ENCODE assay signal across 9 cellular contexts in the genomic region with DNA sequence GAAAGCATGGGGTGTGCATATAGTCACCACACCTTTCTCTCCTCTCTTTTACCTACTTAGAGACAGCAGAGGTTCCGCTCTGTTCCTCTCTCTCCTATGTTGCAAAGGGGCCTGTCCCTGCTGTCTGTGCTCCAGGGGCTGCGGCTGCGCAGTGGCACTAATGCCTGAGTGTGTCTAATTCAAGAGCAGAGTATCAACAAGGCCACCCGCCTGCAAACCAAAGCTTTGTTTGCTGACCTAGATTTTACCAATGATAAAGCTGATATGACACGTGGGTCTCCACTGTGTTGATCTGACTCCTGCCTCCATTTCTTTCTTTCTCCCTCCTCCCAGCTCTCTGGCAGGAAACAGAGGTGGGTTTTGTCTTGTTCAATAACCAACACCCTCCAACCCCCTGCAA.
A peak's percentile ranks its signal among the peaks of the same experiment; 100 is the strongest.
DNase-seq lines count a peak whose midpoint lies in the region; ATAC-seq and TF ChIP-seq lines count a peak whose summit lies in the region.
"Had no signal": no experiment of that assay in that cellular context is flagged by ENCODE, and none has a peak within 500 bp of the region (broad histone marks: within the 10 kb centered on the region; RNA-seq: fewer than 3 reads in every experiment).

No MANE protein-coding gene starts in this region.

- DNase-seq in T-cell (peak; percentile 29 to 74 (median 56)), adrenal gland (peak; percentile 71 to 94 (median 89)), HPDE6-E6E7 (ENCODE audit: extremely low spot score) (no peak), HT-29 (ENCODE audit: low spot score) (no peak)
- peak; percentile 3 to 23 for DNase-seq in stimulated activated CD4-positive, alpha-beta T cell treated with anti-CD3 and anti-CD28 coated beads, Interleukin-4, amount 100 ng/mL, for 48 hours (ENCODE audit: low read depth in 2 of 2)
- DNase-seq: uterus had no signal

- H3K27ac ChIP-seq in HEK293 (ENCODE audit: extremely low read depth, low read depth, low read length), result no peak overlapping the region
- peak overlapping the region; percentile 45 to 77 (median 58) for H3K27ac ChIP-seq in adrenal gland
- H3K27ac ChIP-seq: uterus had no signal

- POLR2A ChIA-PET in HEK293 (lab: Yijun Ruan, JAX) (no interaction called here), T-cell (lab: Charles Lee) (interaction anchor here in 1 of 2 donors (0.8 kb wide), 1 partner anchor 14 kb away, joined by 5 read pairs; no protein-coding TSS in a partner anchor)

- TF ChIP-seq POLR2A in adrenal gland (IDR thresholded peaks at IDR 0.05), result peak in 1 of 2 donors; percentile 64

- peaks cover 4 to 9% (median 5%) of the 10 kb centered on the region in 3 donors for H3K9me3 Mint-ChIP-seq in T-cell

- H3K27me3 Mint-ChIP-seq in T-cell, result no peaks in the 10 kb centered on the region

- peaks cover 54% of the 10 kb centered on the region for H3K36me3 Mint-ChIP-seq in T-cell

- WGBS in adrenal gland, 4 donors, result 42 to 55% (median 48%) methylated on average over 5 of the region's 5 CpGs

- peaks cover 8% of the 10 kb centered on the region for H3K4me1 ChIP-seq in HEK293 (ENCODE audit: control insufficient read depth, insufficient read depth, low read length)
- H3K4me1 ChIP-seq in adrenal gland (replicated peaks in 1 of 2), result peaks cover 24 to 40% of the 10 kb centered on the region in 2 donors
- H3K4me1 ChIP-seq: uterus had no signal

- H3K4me3 ChIP-seq in HEK293 (ENCODE audit: low read depth, low read length), result no peak overlapping the region
- H3K4me3 ChIP-seq in adrenal gland, result peak overlapping the region in 1 of 4 donors; percentile 13
- H3K4me3 ChIP-seq: uterus had no signal

- H3K27me3 ChIP-seq in adrenal gland, result no peaks in the 10 kb centered on the region
- H3K27me3 ChIP-seq: uterus had no signal

- H3K9me3 ChIP-seq in HEK293 (ENCODE audit: control insufficient read depth, insufficient read depth, low read depth, low read length) (no peaks in the 10 kb centered on the region), adrenal gland (replicated peaks in 1 of 3) (no peaks in the 10 kb centered on the region)
- H3K9me3 ChIP-seq: uterus had no signal

- ATAC-seq in T-cell (replicated peaks in 1 of 4) (peak; percentile 79 to 93 (median 86)), HG02571 (IDR thresholded peaks at IDR 0.05; ENCODE audit: unreplicated experiment) (no peak), GM18502 (IDR thresholded peaks at IDR 0.05; ENCODE audit: poor library complexity, unreplicated experiment) (no peak)

- H3K36me3 ChIP-seq in HEK293 (ENCODE audit: control insufficient read depth in 2 of 2, insufficient read depth in 1 of 2, low read length in 2 of 2) (peaks cover 0 to 44% of the 10 kb centered on the region in 2 experiments; a peak in 1 of 3 replicates), adrenal gland (replicated peaks in 1 of 2) (peaks cover 0 to 8% of the 10 kb centered on the region in 2 donors)
- H3K36me3 ChIP-seq: uterus had no signal

- peak overlapping the region; percentile 42 to 66 (median 43) for H3K4me3 Mint-ChIP-seq in T-cell

- peak overlapping the region; percentile 90 to 96 for H3K27ac Mint-ChIP-seq in T-cell

- CTCF ChIA-PET in HEK293 (lab: Yijun Ruan, JAX) (no interaction called here), T-cell (lab: Charles Lee) (interaction anchor here in 1 of 2 donors (1.2 kb wide), 1 partner anchor 51 kb away, joined by 3 read pairs; no protein-coding TSS in a partner anchor)

- TF ChIP-seq CTCF in HEK293 (tag by site-specific recombination; IDR thresholded peaks at IDR 0.05), result no peak
- TF ChIP-seq CTCF in adrenal gland (IDR thresholded peaks at IDR 0.05), result no peak

- intact Hi-C loops in adrenal gland (cut with DNase I), result no loop called here

- peaks cover 31 to 48% (median 43%) of the 10 kb centered on the region in 3 donors for H3K4me1 Mint-ChIP-seq in T-cell

TF ChIP-seq in HEK293, 187 proteins besides CTCF, POLR2A, EP300 and RAD21 (continues in another document):
- TF ChIP-seq, protein P1, sequence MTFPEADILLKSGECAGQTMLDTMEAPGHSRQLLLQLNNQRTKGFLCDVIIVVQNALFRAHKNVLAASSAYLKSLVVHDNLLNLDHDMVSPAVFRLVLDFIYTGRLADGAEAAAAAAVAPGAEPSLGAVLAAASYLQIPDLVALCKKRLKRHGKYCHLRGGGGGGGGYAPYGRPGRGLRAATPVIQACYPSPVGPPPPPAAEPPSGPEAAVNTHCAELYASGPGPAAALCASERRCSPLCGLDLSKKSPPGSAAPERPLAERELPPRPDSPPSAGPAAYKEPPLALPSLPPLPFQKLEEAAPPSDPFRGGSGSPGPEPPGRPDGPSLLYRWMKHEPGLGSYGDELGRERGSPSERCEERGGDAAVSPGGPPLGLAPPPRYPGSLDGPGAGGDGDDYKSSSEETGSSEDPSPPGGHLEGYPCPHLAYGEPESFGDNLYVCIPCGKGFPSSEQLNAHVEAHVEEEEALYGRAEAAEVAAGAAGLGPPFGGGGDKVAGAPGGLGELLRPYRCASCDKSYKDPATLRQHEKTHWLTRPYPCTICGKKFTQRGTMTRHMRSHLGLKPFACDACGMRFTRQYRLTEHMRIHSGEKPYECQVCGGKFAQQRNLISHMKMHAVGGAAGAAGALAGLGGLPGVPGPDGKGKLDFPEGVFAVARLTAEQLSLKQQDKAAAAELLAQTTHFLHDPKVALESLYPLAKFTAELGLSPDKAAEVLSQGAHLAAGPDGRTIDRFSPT (tag by site-specific recombination; IDR thresholded peaks at IDR 0.05), result no peak
- no peak for TF ChIP-seq ZNF837 (tag by site-specific recombination; IDR thresholded peaks at IDR 0.05)
- TF ChIP-seq, protein P2, sequence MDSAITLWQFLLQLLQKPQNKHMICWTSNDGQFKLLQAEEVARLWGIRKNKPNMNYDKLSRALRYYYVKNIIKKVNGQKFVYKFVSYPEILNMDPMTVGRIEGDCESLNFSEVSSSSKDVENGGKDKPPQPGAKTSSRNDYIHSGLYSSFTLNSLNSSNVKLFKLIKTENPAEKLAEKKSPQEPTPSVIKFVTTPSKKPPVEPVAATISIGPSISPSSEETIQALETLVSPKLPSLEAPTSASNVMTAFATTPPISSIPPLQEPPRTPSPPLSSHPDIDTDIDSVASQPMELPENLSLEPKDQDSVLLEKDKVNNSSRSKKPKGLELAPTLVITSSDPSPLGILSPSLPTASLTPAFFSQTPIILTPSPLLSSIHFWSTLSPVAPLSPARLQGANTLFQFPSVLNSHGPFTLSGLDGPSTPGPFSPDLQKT (IDR thresholded peaks at IDR 0.05; ENCODE audit: borderline replicate concordance, low read depth, low read length), result no peak
- no peak for TF ChIP-seq ZNF404 (tag by site-specific recombination; IDR thresholded peaks at IDR 0.05)
- no peak for TF ChIP-seq ZNF658 (tag by site-specific recombination; IDR thresholded peaks at IDR 0.05)
- TF ChIP-seq ZNF624 (tag by site-specific recombination; IDR thresholded peaks at IDR 0.05), result no peak
- TF ChIP-seq MYNN (tag by site-specific recombination; IDR thresholded peaks at IDR 0.05; ENCODE audit: borderline replicate concordance), result no peak
- TF ChIP-seq OSR2 (tag by site-specific recombination; IDR thresholded peaks at IDR 0.05), result peak; percentile 74
- TF ChIP-seq ZNF571 (tag by site-specific recombination; IDR thresholded peaks at IDR 0.05), result no peak
- TF ChIP-seq, protein P3, sequence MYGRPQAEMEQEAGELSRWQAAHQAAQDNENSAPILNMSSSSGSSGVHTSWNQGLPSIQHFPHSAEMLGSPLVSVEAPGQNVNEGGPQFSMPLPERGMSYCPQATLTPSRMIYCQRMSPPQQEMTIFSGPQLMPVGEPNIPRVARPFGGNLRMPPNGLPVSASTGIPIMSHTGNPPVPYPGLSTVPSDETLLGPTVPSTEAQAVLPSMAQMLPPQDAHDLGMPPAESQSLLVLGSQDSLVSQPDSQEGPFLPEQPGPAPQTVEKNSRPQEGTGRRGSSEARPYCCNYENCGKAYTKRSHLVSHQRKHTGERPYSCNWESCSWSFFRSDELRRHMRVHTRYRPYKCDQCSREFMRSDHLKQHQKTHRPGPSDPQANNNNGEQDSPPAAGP (tag by site-specific recombination; IDR thresholded peaks at IDR 0.05), result no peak
- no peak for TF ChIP-seq OVOL3 (tag by site-specific recombination; IDR thresholded peaks at IDR 0.05)
- TF ChIP-seq WT1 (tag by site-specific recombination; IDR thresholded peaks at IDR 0.05), result peak; percentile 35; the same call in 1 of the 2 replicates
- TF ChIP-seq ZBTB17 (tag by site-specific recombination; IDR thresholded peaks at IDR 0.05), result no peak
- no peak for TF ChIP-seq ZNF239 (tag by site-specific recombination; IDR thresholded peaks at IDR 0.05)
- TF ChIP-seq, protein P4, sequence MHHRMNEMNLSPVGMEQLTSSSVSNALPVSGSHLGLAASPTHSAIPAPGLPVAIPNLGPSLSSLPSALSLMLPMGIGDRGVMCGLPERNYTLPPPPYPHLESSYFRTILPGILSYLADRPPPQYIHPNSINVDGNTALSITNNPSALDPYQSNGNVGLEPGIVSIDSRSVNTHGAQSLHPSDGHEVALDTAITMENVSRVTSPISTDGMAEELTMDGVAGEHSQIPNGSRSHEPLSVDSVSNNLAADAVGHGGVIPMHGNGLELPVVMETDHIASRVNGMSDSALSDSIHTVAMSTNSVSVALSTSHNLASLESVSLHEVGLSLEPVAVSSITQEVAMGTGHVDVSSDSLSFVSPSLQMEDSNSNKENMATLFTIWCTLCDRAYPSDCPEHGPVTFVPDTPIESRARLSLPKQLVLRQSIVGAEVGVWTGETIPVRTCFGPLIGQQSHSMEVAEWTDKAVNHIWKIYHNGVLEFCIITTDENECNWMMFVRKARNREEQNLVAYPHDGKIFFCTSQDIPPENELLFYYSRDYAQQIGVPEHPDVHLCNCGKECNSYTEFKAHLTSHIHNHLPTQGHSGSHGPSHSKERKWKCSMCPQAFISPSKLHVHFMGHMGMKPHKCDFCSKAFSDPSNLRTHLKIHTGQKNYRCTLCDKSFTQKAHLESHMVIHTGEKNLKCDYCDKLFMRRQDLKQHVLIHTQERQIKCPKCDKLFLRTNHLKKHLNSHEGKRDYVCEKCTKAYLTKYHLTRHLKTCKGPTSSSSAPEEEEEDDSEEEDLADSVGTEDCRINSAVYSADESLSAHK (tag by site-specific recombination; IDR thresholded peaks at IDR 0.05), result no peak
- no peak for TF ChIP-seq ZNF473 (tag by site-specific recombination; IDR thresholded peaks at IDR 0.05)
- TF ChIP-seq GFI1B (tag by site-specific recombination; IDR thresholded peaks at IDR 0.05), result peak; percentile 42; the same call in 1 of the 2 replicates
- TF ChIP-seq, protein P5, sequence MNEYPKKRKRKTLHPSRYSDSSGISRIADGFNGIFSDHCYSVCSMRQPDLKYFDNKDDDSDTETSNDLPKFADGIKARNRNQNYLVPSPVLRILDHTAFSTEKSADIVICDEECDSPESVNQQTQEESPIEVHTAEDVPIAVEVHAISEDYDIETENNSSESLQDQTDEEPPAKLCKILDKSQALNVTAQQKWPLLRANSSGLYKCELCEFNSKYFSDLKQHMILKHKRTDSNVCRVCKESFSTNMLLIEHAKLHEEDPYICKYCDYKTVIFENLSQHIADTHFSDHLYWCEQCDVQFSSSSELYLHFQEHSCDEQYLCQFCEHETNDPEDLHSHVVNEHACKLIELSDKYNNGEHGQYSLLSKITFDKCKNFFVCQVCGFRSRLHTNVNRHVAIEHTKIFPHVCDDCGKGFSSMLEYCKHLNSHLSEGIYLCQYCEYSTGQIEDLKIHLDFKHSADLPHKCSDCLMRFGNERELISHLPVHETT (tag by site-specific recombination; IDR thresholded peaks at IDR 0.05), result no peak

Comparison
In these comparisons a context has a peak if more than half of its experiments do, and no peak if none do; other contexts are left out.
1. ATAC-seq: peak in T-cell (4 of 4); none in HG02571 (single experiment) and GM18502 (single experiment).
2. DNase-seq: peak in T-cell (34 of 34), adrenal gland (7 of 7) and stimulated activated CD4-positive, alpha-beta T cell treated with anti-CD3 and anti-CD28 coated beads, Interleukin-4, amount 100 ng/mL, for 48 hours (2 of 2); none in HPDE6-E6E7 (single experiment) and HT-29 (single experiment).